ENCODE assay signal across 8 cellular contexts in the genomic region with DNA sequence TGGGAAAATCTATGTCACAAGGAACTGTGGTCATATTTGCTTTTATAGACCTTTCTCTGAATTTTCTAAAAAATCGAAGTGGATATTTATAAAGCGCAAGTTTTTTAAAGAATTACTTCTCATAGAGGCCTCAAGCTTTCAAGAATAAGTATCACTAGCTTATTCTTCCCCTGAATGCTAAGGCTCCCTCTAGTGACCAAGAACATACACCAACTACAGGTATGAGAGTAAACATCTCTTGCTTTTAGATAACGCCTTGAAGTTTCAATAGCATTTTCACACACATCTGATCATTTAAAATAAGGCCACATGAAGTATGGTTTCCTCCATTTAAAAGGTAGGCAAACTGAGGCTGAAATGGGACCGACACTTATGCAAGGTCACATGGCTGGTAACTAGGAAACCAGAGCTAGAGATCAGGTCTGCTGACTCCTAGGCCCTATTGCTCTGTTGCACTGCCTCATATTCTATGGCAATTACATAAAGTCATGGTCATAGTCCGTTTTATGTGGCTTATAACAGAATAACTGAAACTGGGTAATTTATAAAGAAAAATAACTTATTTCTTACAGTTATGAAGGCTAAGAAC.
DNase-seq lines count a peak whose midpoint lies in the region; ATAC-seq and TF ChIP-seq lines count a peak whose summit lies in the region.

No MANE protein-coding gene starts in this region.

- no peak overlapping the region for H2AFZ ChIP-seq in Karpas-422 (ENCODE audit: low read length)

- no peak overlapping the region for H3K27ac ChIP-seq in Karpas-422 (ENCODE audit: low read length)

- no peak overlapping the region for H3K27ac Mint-ChIP-seq in immature natural killer cell

- H3K36me3 Mint-ChIP-seq in immature natural killer cell = no peaks in the 10 kb centered on the region

- no peak overlapping the region for H3K4me3 Mint-ChIP-seq in immature natural killer cell

- no peaks in the 10 kb centered on the region for H3K4me1 Mint-ChIP-seq in immature natural killer cell

- H4K20me1 ChIP-seq in Karpas-422 (ENCODE audit: insufficient read depth, low read depth, low read length) = no peaks in the 10 kb centered on the region

- DNase-seq in Daoy (ENCODE audit: low read depth) (peak; percentile 60), Karpas-422 (peak; percentile 81), RPMI8226 (peak; percentile 23), fibroblast of gingiva (ENCODE audit: low read depth) (peak; percentile 52), retinal pigment epithelial cell (ENCODE audit: low read depth) (no peak), islet precursor cell (no peak), immature natural killer cell (no peak)

- no peaks in the 10 kb centered on the region for H3K36me3 ChIP-seq in Karpas-422 (ENCODE audit: insufficient read depth, low read length)

- H3K79me2 ChIP-seq in Karpas-422 (ENCODE audit: low read length) = no peaks in the 10 kb centered on the region

- peaks cover 0 to 3% (median 0%) of the 10 kb centered on the region in 3 donors for H3K27me3 Mint-ChIP-seq in immature natural killer cell (ENCODE audit: low read depth in 3 of 3)

- H3K9me2 ChIP-seq in Karpas-422 (replicated peaks; ENCODE audit: insufficient read depth, low read length) = no peaks in the 10 kb centered on the region

- no peaks in the 10 kb centered on the region; the same call in 1 of the 2 replicates for H3K27me3 ChIP-seq in Karpas-422 (ENCODE audit: low read length)

- H3K4me1 ChIP-seq in Karpas-422 (ENCODE audit: low read length) = no peaks in the 10 kb centered on the region

- H3K4me3 ChIP-seq in Karpas-422 (ENCODE audit: low read length) = no peak overlapping the region
- no peak overlapping the region for H3K4me3 ChIP-seq in retinal pigment epithelial cell (ENCODE audit: low read length)

- H3K4me2 ChIP-seq in Karpas-422 (ENCODE audit: low read depth, low read length, poor library complexity, severe bottlenecking) = no peak overlapping the region

- peak; percentile 83 for TF ChIP-seq CTCF in retinal pigment epithelial cell (conservative IDR thresholded peaks at IDR 0.05; ENCODE audit: low read depth, low read length)

- peaks cover 0 to 5% (median 2%) of the 10 kb centered on the region in 6 donors for H3K9me3 Mint-ChIP-seq in immature natural killer cell

- no peak overlapping the region for H3K9ac ChIP-seq in Karpas-422 (ENCODE audit: low read length)

- peaks cover 3% of the 10 kb centered on the region; the same call in 1 of the 2 replicates for H3K9me3 ChIP-seq in Karpas-422 (ENCODE audit: low read length)

- peak; percentile 85 for ATAC-seq in GM21529 (IDR thresholded peaks at IDR 0.05; ENCODE audit: unreplicated experiment)

Comparison
In these comparisons a context has a peak if more than half of its experiments do, and no peak if none do; other contexts are left out.
1. DNase-seq: peak in Daoy (single experiment), Karpas-422 (single experiment), RPMI8226 (single experiment) and fibroblast of gingiva (single experiment); none in retinal pigment epithelial cell (single experiment), islet precursor cell (single experiment) and immature natural killer cell (0 of 3).